ENCODE assay signal across 8 cellular contexts in the genomic region with DNA sequence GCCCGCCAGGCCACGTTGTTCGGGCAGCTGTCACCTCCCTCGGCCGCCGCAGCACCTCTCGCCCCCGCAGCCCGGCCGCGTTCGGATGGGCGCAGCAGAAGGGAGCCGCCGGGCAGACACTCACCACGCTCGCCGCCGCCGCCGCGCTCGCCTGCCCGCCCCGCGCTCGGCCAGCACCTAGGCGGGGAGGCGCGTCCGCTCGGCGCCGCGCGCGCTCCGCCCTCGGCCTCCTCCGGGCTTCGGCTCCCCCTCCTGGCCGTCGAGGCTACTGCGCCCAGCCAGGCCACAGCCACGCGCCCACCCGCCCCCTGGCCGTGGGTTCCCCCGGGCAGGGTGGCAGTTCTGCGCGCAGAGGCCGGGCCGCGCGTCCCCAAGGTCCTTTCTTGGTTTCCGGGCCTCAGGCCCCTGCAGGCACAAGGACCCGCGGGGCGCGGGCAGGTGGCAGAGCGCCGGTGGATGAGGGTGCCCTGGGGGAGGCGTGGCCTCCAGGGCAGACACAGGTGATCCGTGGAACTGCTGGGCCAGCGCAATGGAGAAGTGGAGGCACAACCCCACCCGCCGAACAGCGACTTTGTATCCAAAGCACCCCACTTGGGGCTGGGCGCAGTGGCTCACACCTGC. TPM values are rescaled to one million over a fixed set of nuclear protein-coding genes. Genes with fewer than 3 reads are reported as not detected.
A peak's percentile ranks its signal among the peaks of the same experiment; 100 is the strongest.
DNase-seq lines count a peak whose midpoint lies in the region; TF ChIP-seq lines count a peak whose summit lies in the region.

A gene (minus strand): TSS at position 189 of the 621 bp plus-strand sequence. CDS start 3,275 bp downstream, outside the sequence.

- TF ChIP-seq CTCF in GM12873 (IDR thresholded peaks at IDR 0.05; ENCODE audit: insufficient read depth, low read depth, low read length, missing control alignments) (peak; percentile 72), HFFc6 (IDR thresholded peaks at IDR 0.05) (peak; percentile 85), NB4 (IDR thresholded peaks at IDR 0.05; ENCODE audit: low read depth, low read length) (peak; percentile 47), retinal pigment epithelial cell (conservative IDR thresholded peaks at IDR 0.05; ENCODE audit: low read depth, low read length) (peak; percentile 62)

- no peaks in the 10 kb centered on the region for H3K9me3 Mint-ChIP-seq in HFFc6

- H3K4me3 ChIP-seq in NB4 (ENCODE audit: low read depth, low read length) (peak within 1 kb of the TSS; percentile 69), retinal pigment epithelial cell (ENCODE audit: low read length) (peak within 1 kb of the TSS; percentile 63)

- peaks cover 4% of the 10 kb centered on the region; the same call in 1 of the 2 replicates for H3K27me3 Mint-ChIP-seq in HFFc6 (ENCODE audit: insufficient read depth)

- no peak for TF ChIP-seq POLR2A in NB4 (IDR thresholded peaks at IDR 0.05; ENCODE audit: extremely low read depth, insufficient read length)

- intact Hi-C loops in T-helper 2 cell treated with Interferon-gamma antibody and Interleukin-4, amounts not matched to agents 100 ng/mL and 5 ng/mL, for 36 hours (cut with micrococcal nuclease) = loop anchor here (1.0 to 5.0 kb wide), 3 partner anchors 21 to 221 kb away; a partner anchor contains a TSS

- peak within 1 kb of the TSS; percentile 91 for H3K4me3 Mint-ChIP-seq in HFFc6

- peak; percentile 63 for DNase-seq in HFFc6
- peak; percentile 85 for DNase-seq in NB4 (ENCODE audit: low read depth)
- DNase-seq in anterior cingulate cortex (lab: John Stamatoyannopoulos, UW) = peak in 52 of 58 donors; percentile 36 to 85 (median 72)
- peak; percentile 94 for DNase-seq in hepatic stellate cell (ENCODE audit: low spot score)
- DNase-seq in retinal pigment epithelial cell (ENCODE audit: low read depth) = no peak
- no peak for DNase-seq in DMS114 treated with DMSO at 0.1 percent for 48 hours (lab: John Stamatoyannopoulos, UW; ENCODE audit: unreplicated experiment)

- H3K4me1 Mint-ChIP-seq in HFFc6 (ENCODE audit: low read depth) = peaks cover 12% of the 10 kb centered on the region

- no peaks in the 10 kb centered on the region for H3K36me3 Mint-ChIP-seq in HFFc6 (ENCODE audit: low read depth)

- peak within 1 kb of the TSS; percentile 89 for H3K27ac Mint-ChIP-seq in HFFc6

RNA-seq across cellular contexts. Expression of the gene that starts here (rescaled TPM):
- total RNA-seq in HFFc6 (2021; fragmentation: NEBNext Ultra II Directional; extraction: Animal tissue kit (Norgen Biotek cat#: 25700)) = 10 to 100 TPM; 39.7 to 47.3 (median 42.9) TPM
- total RNA-seq in T-helper 2 cell treated with Interferon-gamma antibody and Interleukin-4, amounts not matched to agents 100 ng/mL and 5 ng/mL, for 36 hours = 57.4 and 57.9 TPM in 2 replicates

Comparison
In these comparisons a context has a peak if more than half of its experiments do, and no peak if none do; other contexts are left out.
1. DNase-seq: peak in HFFc6 (single experiment), NB4 (single experiment), anterior cingulate cortex (52 of 58) and hepatic stellate cell (single experiment); none in retinal pigment epithelial cell (single experiment) and DMS114 treated with DMSO at 0.1 percent for 48 hours (single experiment).
2. Peak in every context shown above with its lines, with median percentiles within 50 percentile points of each other: CTCF ChIP-seq.